Comparison of ENCODE assay signal across 10 cellular contexts in genomic region chr11:16909375-16910035, GRCh38.
DNase-seq lines count a peak whose midpoint lies in the region; ATAC-seq lines count a peak whose summit lies in the region.
"Had no signal": no experiment of that assay in that cellular context is flagged by ENCODE, and none has a peak within 500 bp of the region (broad histone marks: within the 10 kb centered on the region; RNA-seq: fewer than 3 reads in every experiment).

No MANE protein-coding gene starts in this region.

- H3K4me3 Mint-ChIP-seq in stimulated activated memory B cell treated with anti-CD40 and anti-IgM and Interleukin-4, amounts not matched to agents 10 μg/mL and 1 μg/mL and 100 μg/mL, for 72 hours, result peak overlapping the region; percentile 13
- H3K4me3 Mint-ChIP-seq: activated naive CD4-positive, alpha-beta T cell treated with anti-CD3 and anti-CD28 coated beads, Interleukin-2, amount 50 U/mL, for 24 hours had no signal

- H3K9me3 Mint-ChIP-seq in stimulated activated memory B cell treated with anti-CD40 and anti-IgM and Interleukin-4, amounts not matched to agents 10 μg/mL and 1 μg/mL and 100 μg/mL, for 72 hours, result no peaks in the 10 kb centered on the region
- H3K9me3 Mint-ChIP-seq: activated naive CD4-positive, alpha-beta T cell treated with anti-CD3 and anti-CD28 coated beads, Interleukin-2, amount 50 U/mL, for 24 hours had no signal

- DNase-seq in activated CD4-positive, CD25-positive, alpha-beta regulatory T cell (lab: John Stamatoyannopoulos, UW), result no peak
- DNase-seq in hepatic stellate cell (ENCODE audit: low spot score) (no peak), NCI-H748 treated with DMSO at 0.1 percent for 48 hours (lab: John Stamatoyannopoulos, UW) (no peak), DMS 273 treated with DMSO at 0.1 percent for 48 hours (lab: John Stamatoyannopoulos, UW) (no peak)
- DNase-seq: mesendoderm had no signal

- peak; percentile 69 to 75 for ATAC-seq in activated CD4-positive, CD25-positive, alpha-beta regulatory T cell treated with anti-CD3 and anti-CD28 coated beads, Interleukin-2, amount 50 U/mL, for 24 hours
- ATAC-seq in GM21786 (IDR thresholded peaks at IDR 0.05; ENCODE audit: unreplicated experiment), result peak; percentile 71
- peak; percentile 84 for ATAC-seq in HG03469 (IDR thresholded peaks at IDR 0.05; ENCODE audit: unreplicated experiment)
- ATAC-seq in stimulated activated memory B cell treated with anti-CD40 and anti-IgM and Interleukin-4, amounts not matched to agents 10 μg/mL and 1 μg/mL and 100 μg/mL, for 72 hours, result peak; percentile 67

- peak overlapping the region; percentile 67 for H3K27ac Mint-ChIP-seq in stimulated activated memory B cell treated with anti-CD40 and anti-IgM and Interleukin-4, amounts not matched to agents 10 μg/mL and 1 μg/mL and 100 μg/mL, for 72 hours
- H3K27ac Mint-ChIP-seq: activated naive CD4-positive, alpha-beta T cell treated with anti-CD3 and anti-CD28 coated beads, Interleukin-2, amount 50 U/mL, for 24 hours had no signal

- H3K36me3 Mint-ChIP-seq in stimulated activated memory B cell treated with anti-CD40 and anti-IgM and Interleukin-4, amounts not matched to agents 10 μg/mL and 1 μg/mL and 100 μg/mL, for 72 hours, result peaks cover 12% of the 10 kb centered on the region
- H3K36me3 Mint-ChIP-seq: activated naive CD4-positive, alpha-beta T cell treated with anti-CD3 and anti-CD28 coated beads, Interleukin-2, amount 50 U/mL, for 24 hours had no signal

- no peaks in the 10 kb centered on the region for H3K27me3 Mint-ChIP-seq in stimulated activated memory B cell treated with anti-CD40 and anti-IgM and Interleukin-4, amounts not matched to agents 10 μg/mL and 1 μg/mL and 100 μg/mL, for 72 hours
- H3K27me3 Mint-ChIP-seq: activated naive CD4-positive, alpha-beta T cell treated with anti-CD3 and anti-CD28 coated beads, Interleukin-2, amount 50 U/mL, for 24 hours had no signal

- peaks cover 46% of the 10 kb centered on the region for H3K4me1 Mint-ChIP-seq in stimulated activated memory B cell treated with anti-CD40 and anti-IgM and Interleukin-4, amounts not matched to agents 10 μg/mL and 1 μg/mL and 100 μg/mL, for 72 hours
